In genomic region chr3:131503328-131503650, GRCh38 we compare ENCODE assay signal across 8 cellular contexts. TPM values are rescaled to one million over a fixed set of nuclear protein-coding genes. Genes with fewer than 3 reads are reported as not detected.
DNase-seq lines count a peak whose midpoint lies in the region; FAIRE-seq and TF ChIP-seq lines count a peak whose summit lies in the region.

No MANE protein-coding gene starts in this region.

- peak overlapping the region; percentile 99 for H3K4me3 Mint-ChIP-seq in progenitor cell of endocrine pancreas (ENCODE audit: low read depth)

- H3K4me1 ChIP-seq in esophagus muscularis mucosa (peaks cover 7 to 31% (median 28%) of the 10 kb centered on the region in 4 donors), small intestine (ENCODE audit: control insufficient read depth in 2 of 2, insufficient read depth in 1 of 2, low read depth in 1 of 2, low read length in 1 of 2) (peaks cover 0 to 3% of the 10 kb centered on the region in 2 donors)

- H3K9me3 ChIP-seq in esophagus muscularis mucosa (peaks cover 0 to 3% (median 0%) of the 10 kb centered on the region in 4 donors), small intestine (ENCODE audit: control insufficient read depth, low read depth) (no peaks in the 10 kb centered on the region)

- peaks cover 11% of the 10 kb centered on the region for H3K4me1 Mint-ChIP-seq in progenitor cell of endocrine pancreas (ENCODE audit: low read depth)

- TF ChIP-seq CTCF in esophagus muscularis mucosa (IDR thresholded peaks at IDR 0.05) (no peak), progenitor cell of endocrine pancreas (IDR thresholded peaks at IDR 0.05; ENCODE audit: unreplicated experiment) (no peak), GM20000 (IDR thresholded peaks at IDR 0.05; ENCODE audit: extremely low read depth, missing control alignments) (no peak)

- H3K27ac Mint-ChIP-seq in progenitor cell of endocrine pancreas, result no peak overlapping the region

- peak; percentile 4 for DNase-seq in stimulated activated CD4-positive, alpha-beta T cell treated with anti-CD3 and anti-CD28 coated beads, Interleukin-4, amount 100 ng/mL, for 24 hours
- DNase-seq in stimulated activated CD4-positive, alpha-beta T cell treated with anti-CD3 and anti-CD28 coated beads, Interleukin-4, amount 100 ng/mL, for 1 hour, result no peak
- DNase-seq in RKO (ENCODE audit: low spot score), result peak; percentile 22
- DNase-seq in esophagus muscularis mucosa (ENCODE audit: extremely low spot score), result no peak
- DNase-seq in progenitor cell of endocrine pancreas (ENCODE audit: low spot score, unreplicated experiment), result no peak
- DNase-seq in NCI-H1105 (lab: John Stamatoyannopoulos, UW), result no peak
- no peak for DNase-seq in GM20000 (ENCODE audit: low spot score)
- DNase-seq in small intestine, result no peak

- peak overlapping the region; percentile 81 to 93 (median 90) for H3K4me3 ChIP-seq in esophagus muscularis mucosa
- H3K4me3 ChIP-seq in small intestine (ENCODE audit: low read depth in 1 of 2, low read length in 2 of 2), result peak overlapping the region in 1 of 2 donors; percentile 85

- no peak for TF ChIP-seq EP300 in esophagus muscularis mucosa (IDR thresholded peaks at IDR 0.05)

- no peak for TF ChIP-seq POLR2A in esophagus muscularis mucosa (IDR thresholded peaks at IDR 0.05; ENCODE audit: low read depth)

- H3K27ac ChIP-seq in esophagus muscularis mucosa (replicated peaks in 1 of 4) (peak overlapping the region; percentile 70 to 85 (median 78)), small intestine (ENCODE audit: low read depth in 1 of 2, low read length in 1 of 2) (peak overlapping the region in 1 of 2 donors; percentile 36)

- WGBS in esophagus muscularis mucosa, result 59% methylated on average over 1 of the region's 1 CpG
- 80 to 84% (median 83%) methylated on average over 1 of the region's 1 CpG for WGBS in small intestine, 3 donors

- H3K36me3 Mint-ChIP-seq in progenitor cell of endocrine pancreas (ENCODE audit: insufficient read depth), result peaks cover 6% of the 10 kb centered on the region

- H3K27me3 Mint-ChIP-seq in progenitor cell of endocrine pancreas, result peaks cover 33% of the 10 kb centered on the region

- H3K27me3 ChIP-seq in esophagus muscularis mucosa (no peaks in the 10 kb centered on the region), small intestine (ENCODE audit: control insufficient read depth in 2 of 2, insufficient read depth in 2 of 2, low read length in 2 of 2) (no peaks in the 10 kb centered on the region)

- H3K9me3 Mint-ChIP-seq in progenitor cell of endocrine pancreas (ENCODE audit: low read depth), result no peaks in the 10 kb centered on the region

- no peak for FAIRE-seq in small intestine (lab: Jason Lieb, UNC)

- H3K36me3 ChIP-seq in esophagus muscularis mucosa (peaks cover 11 to 26% (median 18%) of the 10 kb centered on the region in 4 donors), small intestine (ENCODE audit: control insufficient read depth in 2 of 2, insufficient read depth in 2 of 2, low read length in 2 of 2) (peaks cover 0 to 4% of the 10 kb centered on the region in 2 donors)

- intact Hi-C loops in esophagus muscularis mucosa (cut with DNase I), result loop anchor here (5.0 kb wide), 1 partner anchor 121 kb away; the partner anchor contains the start of gene NUDT16

RNA-seq across cellular contexts. Expression of gene MRPL3, which starts 0.5 kb away (rescaled TPM):
- total RNA-seq in esophagus muscularis mucosa (10 to 100 TPM; 50.7 to 73.4 (median 57.4) TPM), progenitor cell of endocrine pancreas (83.8 and 90.4 TPM in 2 replicates)
- 100 to 1,000 TPM in 1 of 3 donors, 10 to 100 TPM in 2; 63.2 to 113 (median 73.6) TPM for polyA plus RNA-seq in small intestine

Comparison
In these comparisons a context has a peak if more than half of its experiments do, and no peak if none do; other contexts are left out.
1. DNase-seq: peak in stimulated activated CD4-positive, alpha-beta T cell treated with anti-CD3 and anti-CD28 coated beads, Interleukin-4, amount 100 ng/mL, for 24 hours (single experiment) and RKO (single experiment); none in stimulated activated CD4-positive, alpha-beta T cell treated with anti-CD3 and anti-CD28 coated beads, Interleukin-4, amount 100 ng/mL, for 1 hour (single experiment), esophagus muscularis mucosa (single experiment), progenitor cell of endocrine pancreas (single experiment), NCI-H1105 (single experiment), GM20000 (single experiment) and small intestine (single experiment).